Comparison of ENCODE assay signal across 19 cellular contexts in genomic region chr17:10758062-10758461, GRCh38. TPM values are rescaled to one million over a fixed set of nuclear protein-coding genes. Genes with fewer than 3 reads are reported as not detected.
DNase-seq lines count a peak whose midpoint lies in the region; ATAC-seq and TF ChIP-seq lines count a peak whose summit lies in the region.
"Had no signal": no experiment of that assay in that cellular context is flagged by ENCODE, and none has a peak within 500 bp of the region (broad histone marks: within the 10 kb centered on the region; RNA-seq: fewer than 3 reads in every experiment).

No MANE protein-coding gene starts in this region.

- H3K9me3 Mint-ChIP-seq in endodermal cell = no peaks in the 10 kb centered on the region
- no peaks in the 10 kb centered on the region for H3K9me3 Mint-ChIP-seq in activated CD8-positive, alpha-beta memory T cell treated with anti-CD3 and anti-CD28 coated beads, Interleukin-2, amount 10 ng/mL, durations not matched to agents 7 days and 5 days (ENCODE audit: low read depth)
- H3K9me3 Mint-ChIP-seq in T-helper 2 cell treated with Interferon-gamma antibody and Interleukin-4, amounts not matched to agents 5 μg/mL and 100 μg/mL, for 36 hours = no peaks in the 10 kb centered on the region
- H3K9me3 Mint-ChIP-seq: CD8-positive, alpha-beta memory T cell; HFFc6 had no signal

- no peak overlapping the region for H3K27ac Mint-ChIP-seq in endodermal cell
- H3K27ac Mint-ChIP-seq in activated CD8-positive, alpha-beta memory T cell treated with anti-CD3 and anti-CD28 coated beads, Interleukin-2, amount 10 ng/mL, durations not matched to agents 7 days and 5 days = no peak overlapping the region
- no peak overlapping the region for H3K27ac Mint-ChIP-seq in T-helper 2 cell treated with Interferon-gamma antibody and Interleukin-4, amounts not matched to agents 5 μg/mL and 100 μg/mL, for 36 hours
- H3K27ac Mint-ChIP-seq: HFFc6 had no signal

- CTCF ChIA-PET in activated CD8-positive, alpha-beta memory T cell treated with anti-CD3 and anti-CD28 coated beads, Interleukin-2, amount 10 ng/mL, durations not matched to agents 7 days and 5 days (lab: Charles Lee) = interaction anchor here (0.5 kb wide), 1 partner anchor 14 kb away, joined by 4 read pairs; no protein-coding TSS in a partner anchor

- no peak overlapping the region for H3K4me3 Mint-ChIP-seq in endodermal cell
- H3K4me3 Mint-ChIP-seq in activated CD8-positive, alpha-beta memory T cell treated with anti-CD3 and anti-CD28 coated beads, Interleukin-2, amount 10 ng/mL, durations not matched to agents 7 days and 5 days = no peak overlapping the region
- no peak overlapping the region for H3K4me3 Mint-ChIP-seq in T-helper 2 cell treated with Interferon-gamma antibody and Interleukin-4, amounts not matched to agents 5 μg/mL and 100 μg/mL, for 36 hours
- H3K4me3 Mint-ChIP-seq: CD8-positive, alpha-beta memory T cell; HFFc6 had no signal

- no peak overlapping the region for H3K4me3 ChIP-seq in GM12865 (ENCODE audit: low read depth, low read length)
- H3K4me3 ChIP-seq in endodermal cell (ENCODE audit: low read length) = no peak overlapping the region
- no peak overlapping the region for H3K4me3 ChIP-seq in right lobe of liver
- H3K4me3 ChIP-seq in sigmoid colon = no peak overlapping the region
- H3K4me3 ChIP-seq: BLaER1 had no signal

- H3K27ac ChIP-seq in endodermal cell (ENCODE audit: low read depth, low read length) (no peak overlapping the region), right lobe of liver (peak overlapping the region; percentile 77 to 80 (median 80)), sigmoid colon (no peak overlapping the region)
- H3K27ac ChIP-seq: BLaER1 had no signal

- no peak for TF ChIP-seq EP300 in sigmoid colon (IDR thresholded peaks at IDR 0.05)

- DNase-seq in GM12865 (ENCODE audit: low read depth) (peak; percentile 12), endodermal cell (peak; percentile 37), right lobe of liver (peak in 2 of 3 donors; percentile 37 to 54), sigmoid colon (peak; percentile 10), midbrain (lab: John Stamatoyannopoulos, UW) (no peak), SW480 (ENCODE audit: low spot score) (no peak)
- no peak for DNase-seq in activated CD8-positive, alpha-beta memory T cell treated with anti-CD3 and anti-CD28 coated beads, Interleukin-2, amount 10 ng/mL, durations not matched to agents 7 days and 5 days
- no peak for DNase-seq in T-helper 2 cell treated with Interferon-gamma antibody and Interleukin-4, amounts not matched to agents 5 μg/mL and 100 μg/mL, for 36 hours (ENCODE audit: low spot score)
- DNase-seq: 8988T; AML-193; Caco-2; CD8-positive, alpha-beta memory T cell; DND-41; GDM1; HCEC 1CT; HFFc6 had no signal

- no peak overlapping the region for H3K9ac ChIP-seq in endodermal cell (ENCODE audit: extremely low read depth, low read length, poor library complexity, severe bottlenecking)
- H3K9ac ChIP-seq: BLaER1 had no signal

- no peaks in the 10 kb centered on the region for H3K4me1 ChIP-seq in endodermal cell (ENCODE audit: control insufficient read depth, insufficient read depth, low read length)
- peaks cover 0 to 38% (median 20%) of the 10 kb centered on the region in 4 donors for H3K4me1 ChIP-seq in right lobe of liver
- no peaks in the 10 kb centered on the region for H3K4me1 ChIP-seq in sigmoid colon
- H3K4me1 ChIP-seq: BLaER1 had no signal

- no peaks in the 10 kb centered on the region for H3K9me3 ChIP-seq in endodermal cell (ENCODE audit: control insufficient read depth, low read length)
- no peaks in the 10 kb centered on the region for H3K9me3 ChIP-seq in right lobe of liver
- no peaks in the 10 kb centered on the region for H3K9me3 ChIP-seq in sigmoid colon
- H3K9me3 ChIP-seq: BLaER1, Caco-2 had no signal

- peaks cover 2% of the 10 kb centered on the region for H3K27me3 Mint-ChIP-seq in endodermal cell (ENCODE audit: insufficient read depth)
- no peaks in the 10 kb centered on the region for H3K27me3 Mint-ChIP-seq in activated CD8-positive, alpha-beta memory T cell treated with anti-CD3 and anti-CD28 coated beads, Interleukin-2, amount 10 ng/mL, durations not matched to agents 7 days and 5 days
- no peaks in the 10 kb centered on the region for H3K27me3 Mint-ChIP-seq in T-helper 2 cell treated with Interferon-gamma antibody and Interleukin-4, amounts not matched to agents 5 μg/mL and 100 μg/mL, for 36 hours (ENCODE audit: low read depth)

- H3K36me3 ChIP-seq in endodermal cell (ENCODE audit: control insufficient read depth, insufficient read depth, low read length) (no peaks in the 10 kb centered on the region), right lobe of liver (no peaks in the 10 kb centered on the region), sigmoid colon (no peaks in the 10 kb centered on the region)
- H3K36me3 ChIP-seq: BLaER1 had no signal

- peaks cover 30% of the 10 kb centered on the region for H3K4me1 Mint-ChIP-seq in endodermal cell
- H3K4me1 Mint-ChIP-seq in activated CD8-positive, alpha-beta memory T cell treated with anti-CD3 and anti-CD28 coated beads, Interleukin-2, amount 10 ng/mL, durations not matched to agents 7 days and 5 days = no peaks in the 10 kb centered on the region
- H3K4me1 Mint-ChIP-seq in T-helper 2 cell treated with Interferon-gamma antibody and Interleukin-4, amounts not matched to agents 5 μg/mL and 100 μg/mL, for 36 hours (ENCODE audit: low read depth) = no peaks in the 10 kb centered on the region
- H3K4me1 Mint-ChIP-seq: CD8-positive, alpha-beta memory T cell had no signal

- TF ChIP-seq POLR2A in right lobe of liver (IDR thresholded peaks at IDR 0.05) (no peak), sigmoid colon (IDR thresholded peaks at IDR 0.05) (no peak)

- TF ChIP-seq CTCF in GM12865 (IDR thresholded peaks at IDR 0.05; ENCODE audit: insufficient read depth, low read depth, low read length, missing control alignments) (no peak), endodermal cell (conservative IDR thresholded peaks at IDR 0.05) (no peak), right lobe of liver (IDR thresholded peaks at IDR 0.05) (no peak), sigmoid colon (IDR thresholded peaks at IDR 0.05) (no peak)

- H3K27me3 ChIP-seq in endodermal cell (ENCODE audit: control insufficient read depth, insufficient read depth, low read length, poor library complexity, severe bottlenecking) (no peaks in the 10 kb centered on the region), right lobe of liver (no peaks in the 10 kb centered on the region), sigmoid colon (no peaks in the 10 kb centered on the region)
- H3K27me3 ChIP-seq: BLaER1 had no signal

- peak; percentile 57 to 62 (median 58) for ATAC-seq in right lobe of liver
- no peak for ATAC-seq in activated CD8-positive, alpha-beta memory T cell treated with anti-CD3 and anti-CD28 coated beads, Interleukin-2, amount 10 ng/mL, durations not matched to agents 7 days and 5 days

- no peaks in the 10 kb centered on the region for H3K36me3 Mint-ChIP-seq in endodermal cell (ENCODE audit: low read depth)
- H3K36me3 Mint-ChIP-seq in activated CD8-positive, alpha-beta memory T cell treated with anti-CD3 and anti-CD28 coated beads, Interleukin-2, amount 10 ng/mL, durations not matched to agents 7 days and 5 days = no peaks in the 10 kb centered on the region
- H3K36me3 Mint-ChIP-seq in T-helper 2 cell treated with Interferon-gamma antibody and Interleukin-4, amounts not matched to agents 5 μg/mL and 100 μg/mL, for 36 hours (ENCODE audit: low read depth) = no peaks in the 10 kb centered on the region
- H3K36me3 Mint-ChIP-seq: CD8-positive, alpha-beta memory T cell had no signal

- intact Hi-C loops in right lobe of liver (cut with DNase I) = no loop called here
- intact Hi-C loops in sigmoid colon (cut with DNase I) = no loop called here

- 86 to 87% methylated on average over 5 to 6 of the region's 6 CpGs for WGBS in endodermal cell (ENCODE audit: insufficient coverage in 1 of 2, insufficient read length in 1 of 2), 2 experiments
- WGBS in right lobe of liver (ENCODE audit: insufficient coverage, low coverage, low lambda C conversion rate, missing lambda C conversion rate) = 36% methylated on average over 6 of the region's 6 CpGs
- 75 to 84% methylated on average over 6 of the region's 6 CpGs for WGBS in sigmoid colon, 2 donors

RNA-seq across cellular contexts. Expression of gene TMEM220, which starts 28.2 kb away (rescaled TPM):
- 10 to 100 TPM in 1 of 2 donors, 1 to 10 TPM in 1; 1.4 to 10.9 TPM for total RNA-seq in endodermal cell
- 1.7 TPM for polyA plus RNA-seq in endodermal cell (2013, experiment 1 of 2)
- polyA plus RNA-seq in endodermal cell (2013, experiment 2 of 2) = 0.41 TPM
- 10 to 100 TPM; 26.6 to 61.0 (median 43.2) TPM for total RNA-seq in right lobe of liver
- total RNA-seq in sigmoid colon = 10 to 100 TPM in 2 of 4 donors, 1 to 10 TPM in 2; 9.1 to 16.8 (median 12.2) TPM
- 10 to 100 TPM in 2 of 3 donors, 1 to 10 TPM in 1; 8.3 to 22.7 (median 13.2) TPM for polyA plus RNA-seq in sigmoid colon
- under 1 TPM; 0.29 to 0.35 TPM for total RNA-seq in activated CD8-positive, alpha-beta memory T cell treated with anti-CD3 and anti-CD28 coated beads, Interleukin-2, amount 10 ng/mL, durations not matched to agents 7 days and 5 days
- total RNA-seq: Caco-2, H4, HT-29 had no signal

RNA-seq across cellular contexts. Expression of gene TMEM238L, which starts 45.8 kb away (rescaled TPM):
- total RNA-seq in endodermal cell (not detected), right lobe of liver (not detected), sigmoid colon (not detected)
- polyA plus RNA-seq in endodermal cell (2013, experiment 1 of 2) = not detected
- not detected for polyA plus RNA-seq in endodermal cell (2013, experiment 2 of 2)
- 100 to 1,000 TPM in 1 of 3 donors, 10 to 100 TPM in 2; 43.2 to 130 (median 97.8) TPM for polyA plus RNA-seq in sigmoid colon
- total RNA-seq in activated CD8-positive, alpha-beta memory T cell treated with anti-CD3 and anti-CD28 coated beads, Interleukin-2, amount 10 ng/mL, durations not matched to agents 7 days and 5 days = not detected
- total RNA-seq: Caco-2; CD8-positive, alpha-beta memory T cell; H4; HFFc6 had no signal
- polyA plus RNA-seq: CD8-positive, alpha-beta memory T cell had no signal

Comparison
In these comparisons a context has a peak if more than half of its experiments do, and no peak if none do; other contexts are left out.
1. DNase-seq: peak in GM12865 (single experiment), endodermal cell (single experiment), right lobe of liver (2 of 3) and sigmoid colon (single experiment); none in midbrain (single experiment), activated CD8-positive, alpha-beta memory T cell treated with anti-CD3 and anti-CD28 coated beads, Interleukin-2, amount 10 ng/mL, durations not matched to agents 7 days and 5 days (single experiment), SW480 (single experiment) and T-helper 2 cell treated with Interferon-gamma antibody and Interleukin-4, amounts not matched to agents 5 μg/mL and 100 μg/mL, for 36 hours (single experiment).
2. H3K27ac ChIP-seq: peak in right lobe of liver (3 of 3); none in endodermal cell (single experiment) and sigmoid colon (0 of 4).